Comparison of ENCODE assay signal across 7 cellular contexts in the genomic region with DNA sequence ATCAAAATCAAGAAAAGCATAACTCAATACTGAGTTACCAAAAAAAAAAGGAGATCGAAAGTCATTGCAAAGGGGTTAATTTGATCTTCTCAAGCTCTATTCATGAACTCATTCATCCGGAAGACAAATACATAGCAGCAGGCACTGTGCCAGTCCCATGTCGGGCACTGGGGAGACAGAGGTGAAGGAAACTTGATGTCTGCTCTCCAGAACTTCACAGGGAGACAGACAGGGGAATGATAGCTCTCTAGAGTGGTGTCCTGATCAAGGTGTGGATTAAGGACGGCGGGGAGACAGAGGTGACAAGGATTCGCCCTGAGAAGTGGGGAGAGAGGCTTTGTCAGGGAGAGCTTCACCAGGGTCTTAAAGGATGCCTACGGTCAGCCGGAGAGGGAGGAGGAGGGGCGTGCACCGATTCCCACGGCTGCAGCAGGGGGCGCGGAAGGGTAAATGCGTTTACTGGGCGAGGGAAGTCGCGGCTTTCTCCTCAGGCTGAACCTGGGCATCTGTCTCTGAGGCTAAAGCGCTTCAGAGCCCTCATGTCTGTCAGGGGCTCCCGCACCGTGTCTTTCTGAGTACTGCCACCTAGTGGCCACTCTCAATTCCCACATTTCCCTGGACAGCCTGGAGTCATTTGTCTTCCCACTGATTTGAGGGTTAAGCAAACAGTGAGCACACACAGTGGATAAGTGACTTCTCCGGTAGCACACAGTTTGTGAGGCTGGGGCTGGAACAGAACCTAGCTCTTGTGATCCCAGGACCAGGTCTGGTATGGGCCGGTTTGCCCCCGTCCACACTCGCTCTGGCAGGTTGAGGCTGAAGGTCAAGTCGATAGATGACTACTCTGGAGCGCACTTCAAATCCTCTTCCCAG.
A peak's percentile ranks its signal among the peaks of the same experiment; 100 is the strongest.
DNase-seq lines count a peak whose midpoint lies in the region; ATAC-seq and TF ChIP-seq lines count a peak whose summit lies in the region.

No MANE protein-coding gene starts in this region.

- CTCF ChIA-PET in activated B cell treated with CpG ODN at 0.5 μM for 24 hours (lab: Charles Lee), result interaction anchor here (0.7 to 11.3 kb wide), 18 partner anchors 12 to 691 kb away, joined by 3 to 239 read pairs (median 4); no protein-coding TSS in a partner anchor

- ATAC-seq in GM18502 (IDR thresholded peaks at IDR 0.05; ENCODE audit: poor library complexity, unreplicated experiment) (peak; percentile 88), HG03060 (IDR thresholded peaks at IDR 0.05; ENCODE audit: low read depth, unreplicated experiment) (peak; percentile 61), activated B cell treated with CpG ODN at 0.5 μM for 24 hours (ENCODE audit: low read depth) (peak; percentile 92)

- no peak overlapping the region for H3K27ac Mint-ChIP-seq in activated B cell treated with CpG ODN at 0.5 μM for 24 hours

- intact Hi-C loops in activated B cell treated with CpG ODN at 0.5 μM for 24 hours (cut with micrococcal nuclease), result loop anchor here (1.0 to 5.0 kb wide), 7 partner anchors 84 to 690 kb away; no protein-coding TSS in a partner anchor

- peak overlapping the region; percentile 22 for H3K4me3 ChIP-seq in kidney epithelial cell (ENCODE audit: low read depth, low read length)

- H3K36me3 Mint-ChIP-seq in activated B cell treated with CpG ODN at 0.5 μM for 24 hours (ENCODE audit: low read depth), result no peaks in the 10 kb centered on the region

- H3K4me3 Mint-ChIP-seq in activated B cell treated with CpG ODN at 0.5 μM for 24 hours, result peak overlapping the region; percentile 73

- H3K4me1 Mint-ChIP-seq in activated B cell treated with CpG ODN at 0.5 μM for 24 hours, result peaks cover 12% of the 10 kb centered on the region

- no peaks in the 10 kb centered on the region for H3K9me3 Mint-ChIP-seq in activated B cell treated with CpG ODN at 0.5 μM for 24 hours

- peak; percentile 45 for TF ChIP-seq CTCF in activated B cell treated with CpG ODN at 0.5 μM for 24 hours (IDR thresholded peaks at IDR 0.05)
- TF ChIP-seq CTCF in kidney epithelial cell (IDR thresholded peaks at IDR 0.05; ENCODE audit: insufficient read depth, low read length, poor library complexity, severe bottlenecking), result peak; percentile 79

- DNase-seq in NCI-H2171 treated with DMSO at 0.1 percent for 48 hours (lab: John Stamatoyannopoulos, UW) (peak; percentile 92), activated B cell treated with CpG ODN at 0.5 μM for 24 hours (peak; percentile 45), kidney epithelial cell (ENCODE audit: low read depth) (peak; percentile 31)
- peak; percentile 59 for DNase-seq in central memory CD4-positive, alpha-beta T cell
- peak; percentile 28 to 37 for DNase-seq in stimulated activated CD4-positive, alpha-beta T cell treated with anti-CD3 and anti-CD28 coated beads, Interleukin-1b, Interleukin-23, amount 100 ng/mL, for 1 hour (ENCODE audit: low read depth in 2 of 2)

- H3K27me3 ChIP-seq in kidney epithelial cell (ENCODE audit: control insufficient read depth, insufficient read depth, low read length), result peaks cover 2% of the 10 kb centered on the region

- POLR2A ChIA-PET in activated B cell treated with CpG ODN at 0.5 μM for 24 hours (lab: Charles Lee), result interaction anchor here (0.6 to 1.8 kb wide), 3 partner anchors 89 to 223 kb away, joined by 3 to 8 read pairs (median 3); no protein-coding TSS in a partner anchor

- H3K27me3 Mint-ChIP-seq in activated B cell treated with CpG ODN at 0.5 μM for 24 hours, result peaks cover 15% of the 10 kb centered on the region

- no peaks in the 10 kb centered on the region for H3K36me3 ChIP-seq in kidney epithelial cell (ENCODE audit: control insufficient read depth, insufficient read depth, low read length)

Comparison
In these comparisons a context has a peak if more than half of its experiments do, and no peak if none do; other contexts are left out.
1. Peak in every context shown above with its lines: DNase-seq, ATAC-seq and H3K4me3 ChIP-seq.
2. DNase-seq: peak in every context shown above with its lines; median percentile 92 in NCI-H2171 treated with DMSO at 0.1 percent for 48 hours; 59 in central memory CD4-positive, alpha-beta T cell; 45 in activated B cell treated with CpG ODN at 0.5 μM for 24 hours; 32 in stimulated activated CD4-positive, alpha-beta T cell treated with anti-CD3 and anti-CD28 coated beads, Interleukin-1b, Interleukin-23, amount 100 ng/mL, for 1 hour; 31 in kidney epithelial cell.